Comparison of ENCODE assay signal across 1 cellular context in the genomic region with DNA sequence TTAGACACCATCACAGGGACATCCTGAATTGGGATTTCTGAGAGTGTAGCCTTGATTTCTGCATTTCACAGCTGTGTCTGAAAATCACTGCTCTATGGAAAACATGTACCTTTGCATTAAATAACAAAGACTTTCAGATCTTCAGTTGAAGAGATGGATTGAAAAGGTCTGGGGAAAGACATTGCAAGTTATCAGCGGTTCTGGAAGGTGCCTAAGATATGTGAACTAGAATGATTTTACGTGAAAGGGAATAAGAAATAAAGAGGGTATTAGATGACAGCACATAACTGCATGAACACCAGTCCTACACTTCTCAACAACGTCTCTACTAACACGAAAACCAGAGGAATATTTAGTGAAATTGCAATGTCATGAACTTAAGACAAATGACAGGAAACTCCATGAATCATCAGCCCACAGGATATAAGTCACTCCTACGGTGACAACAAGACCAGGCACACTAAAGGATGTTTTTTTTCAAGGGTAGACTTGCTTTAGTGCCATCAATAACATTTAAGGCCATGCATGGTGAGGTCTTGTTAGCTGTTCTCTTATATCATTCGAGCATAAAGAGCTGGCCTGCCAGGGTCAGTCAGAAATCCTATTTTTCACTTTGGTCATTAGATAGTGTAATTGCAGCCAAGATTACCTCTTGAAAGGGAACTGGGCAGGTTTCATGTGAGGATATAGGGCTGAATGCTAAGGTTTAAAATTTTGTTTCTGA.
TF ChIP-seq lines count a peak whose summit lies in the region.

No MANE protein-coding gene starts in this region.

TF ChIP-seq in K562, 482 proteins besides CTCF, POLR2A, EP300 and RAD21 (continued from another document and continues in another):
- TF ChIP-seq, protein P1, sequence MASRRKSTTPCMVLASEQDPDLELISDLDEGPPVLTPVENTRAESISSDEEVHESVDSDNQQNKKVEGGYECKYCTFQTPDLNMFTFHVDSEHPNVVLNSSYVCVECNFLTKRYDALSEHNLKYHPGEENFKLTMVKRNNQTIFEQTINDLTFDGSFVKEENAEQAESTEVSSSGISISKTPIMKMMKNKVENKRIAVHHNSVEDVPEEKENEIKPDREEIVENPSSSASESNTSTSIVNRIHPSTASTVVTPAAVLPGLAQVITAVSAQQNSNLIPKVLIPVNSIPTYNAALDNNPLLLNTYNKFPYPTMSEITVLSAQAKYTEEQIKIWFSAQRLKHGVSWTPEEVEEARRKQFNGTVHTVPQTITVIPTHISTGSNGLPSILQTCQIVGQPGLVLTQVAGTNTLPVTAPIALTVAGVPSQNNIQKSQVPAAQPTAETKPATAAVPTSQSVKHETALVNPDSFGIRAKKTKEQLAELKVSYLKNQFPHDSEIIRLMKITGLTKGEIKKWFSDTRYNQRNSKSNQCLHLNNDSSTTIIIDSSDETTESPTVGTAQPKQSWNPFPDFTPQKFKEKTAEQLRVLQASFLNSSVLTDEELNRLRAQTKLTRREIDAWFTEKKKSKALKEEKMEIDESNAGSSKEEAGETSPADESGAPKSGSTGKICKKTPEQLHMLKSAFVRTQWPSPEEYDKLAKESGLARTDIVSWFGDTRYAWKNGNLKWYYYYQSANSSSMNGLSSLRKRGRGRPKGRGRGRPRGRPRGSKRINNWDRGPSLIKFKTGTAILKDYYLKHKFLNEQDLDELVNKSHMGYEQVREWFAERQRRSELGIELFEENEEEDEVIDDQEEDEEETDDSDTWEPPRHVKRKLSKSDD (conservative IDR thresholded peaks at IDR 0.05; ENCODE audit: low read length) = no peak
- no peak for TF ChIP-seq TCFL5 (CRISPR knock-in tag; conservative IDR thresholded peaks at IDR 0.05)
- no peak for TF ChIP-seq ZNF696 (CRISPR knock-in tag; conservative IDR thresholded peaks at IDR 0.05)
- peak; percentile 84 for TF ChIP-seq POLR2H (tag; IDR thresholded peaks at IDR 0.05; ENCODE audit: low read depth)
- peak; percentile 69; the same call in 1 of the 2 replicates for TF ChIP-seq MYNN (IDR thresholded peaks at IDR 0.05)
- no peak for TF ChIP-seq MYNN (CRISPR knock-in tag; IDR thresholded peaks at IDR 0.05)
- peak; percentile 44; the same call in 1 of the 2 replicates for TF ChIP-seq BHLHE40 (IDR thresholded peaks at IDR 0.05; ENCODE audit: low read length)
- TF ChIP-seq ZBTB11 (CRISPR knock-in tag; IDR thresholded peaks at IDR 0.05) = peak in 1 of 3 experiments; percentile 60; a peak in 2 of 6 replicates
- TF ChIP-seq ZBED1 (IDR thresholded peaks at IDR 0.05) = no peak
- TF ChIP-seq HINFP (tag; conservative IDR thresholded peaks at IDR 0.05; ENCODE audit: low read depth) = peak; percentile 28; the same call in 1 of the 2 replicates
- TF ChIP-seq SRSF7 (optimal IDR thresholded peaks at IDR 0.05; ENCODE audit: low read depth, low read length) = no peak
- no peak for TF ChIP-seq ETS2 (tag; IDR thresholded peaks at IDR 0.05; ENCODE audit: borderline replicate concordance, poor library complexity, severe bottlenecking)
- TF ChIP-seq ZNF134 (CRISPR knock-in tag; conservative IDR thresholded peaks at IDR 0.05) = peak; percentile 19; the same call in 1 of the 2 replicates
- TF ChIP-seq OTX1 (CRISPR knock-in tag; IDR thresholded peaks at IDR 0.05) = peak; percentile 87
- TF ChIP-seq HDGF (IDR thresholded peaks at IDR 0.05) = no peak
- no peak for TF ChIP-seq NR2C2 (CRISPR knock-in tag; IDR thresholded peaks at IDR 0.05)
- TF ChIP-seq NR2C2 (tag; IDR thresholded peaks at IDR 0.05) = peak; percentile 40; the same call in 1 of the 2 replicates
- no peak for TF ChIP-seq MCM5 (IDR thresholded peaks at IDR 0.05; ENCODE audit: low read depth)
- no peak for TF ChIP-seq STAG1 (CRISPR knock-in tag; IDR thresholded peaks at IDR 0.05; ENCODE audit: borderline replicate concordance)
- no peak for TF ChIP-seq SIRT6 (IDR thresholded peaks at IDR 0.05; ENCODE audit: low read depth, low read length)
- TF ChIP-seq SREBF2 (CRISPR knock-in tag; IDR thresholded peaks at IDR 0.05) = no peak
- 0 out of 2 replicates have a peak, but pooled peaks have one; percentile 30 for TF ChIP-seq ZFP1 (CRISPR knock-in tag; IDR thresholded peaks at IDR 0.05)
- TF ChIP-seq JUN (IDR thresholded peaks at IDR 0.05; ENCODE audit: borderline replicate concordance, low read depth, low read length) = peak; percentile 96
- TF ChIP-seq JUN (CRISPR knock-in tag; IDR thresholded peaks at IDR 0.05; ENCODE audit: borderline replicate concordance) = no peak
- no peak for TF ChIP-seq MEF2A (IDR thresholded peaks at IDR 0.05; ENCODE audit: control insufficient read depth, low read depth, low read length)
- no peak for TF ChIP-seq ZNF561 (CRISPR knock-in tag; conservative IDR thresholded peaks at IDR 0.05)
- no peak for TF ChIP-seq HNRNPLL (IDR thresholded peaks at IDR 0.05; ENCODE audit: low read depth, low read length, poor library complexity, severe bottlenecking)
- peak; percentile 99 for TF ChIP-seq SMARCA4 (IDR thresholded peaks at IDR 0.05)
- TF ChIP-seq MBD2 (IDR thresholded peaks at IDR 0.05; ENCODE audit: borderline replicate concordance, low read depth) = peak; percentile 88
- TF ChIP-seq CC2D1A (IDR thresholded peaks at IDR 0.05) = peak; percentile 47; the same call in 1 of the 2 replicates
- TF ChIP-seq MCM7 (IDR thresholded peaks at IDR 0.05) = no peak
- peak; percentile 50; the same call in 1 of the 2 replicates for TF ChIP-seq PTRF (tag; IDR thresholded peaks at IDR 0.05)
- TF ChIP-seq ZNF436 (CRISPR knock-in tag; IDR thresholded peaks at IDR 0.05) = no peak
- no peak for TF ChIP-seq HDAC6 (IDR thresholded peaks at IDR 0.05; ENCODE audit: low read depth, low read length)
- TF ChIP-seq IFI16 (CRISPR knock-in tag; IDR thresholded peaks at IDR 0.05) = 0 out of 2 replicates have a peak, but pooled peaks have one; percentile 65
- no peak for TF ChIP-seq SPI1 (IDR thresholded peaks at IDR 0.05; ENCODE audit: borderline replicate concordance, low read depth, low read length)
- TF ChIP-seq TEAD1 (CRISPR knock-in tag; IDR thresholded peaks at IDR 0.05) = peak in 1 of 2 experiments; percentile 87; a peak in 1 of 4 replicates
- TF ChIP-seq KDM2B (CRISPR knock-in tag; IDR thresholded peaks at IDR 0.05) = no peak
- no peak; the same call in 1 of the 2 replicates for TF ChIP-seq ZNF76 (CRISPR knock-in tag; IDR thresholded peaks at IDR 0.05; ENCODE audit: borderline replicate concordance)
- no peak for TF ChIP-seq WHSC1 (IDR thresholded peaks at IDR 0.05; ENCODE audit: low read length)
- peak; percentile 35; the same call in 1 of the 2 replicates for TF ChIP-seq KLF6 (CRISPR knock-in tag; IDR thresholded peaks at IDR 0.05; ENCODE audit: borderline replicate concordance)
- TF ChIP-seq SRF (CRISPR knock-in tag; IDR thresholded peaks at IDR 0.05) = no peak
- TF ChIP-seq MYBL2 (IDR thresholded peaks at IDR 0.05; ENCODE audit: low read depth) = peak; percentile 49; the same call in 1 of the 2 replicates
- no peak for TF ChIP-seq MYBL2 (CRISPR knock-in tag; IDR thresholded peaks at IDR 0.05; ENCODE audit: borderline replicate concordance)
- no peak for TF ChIP-seq SMC3 (conservative IDR thresholded peaks at IDR 0.05; ENCODE audit: insufficient read depth, low read depth, low read length)
- TF ChIP-seq, protein P2, sequence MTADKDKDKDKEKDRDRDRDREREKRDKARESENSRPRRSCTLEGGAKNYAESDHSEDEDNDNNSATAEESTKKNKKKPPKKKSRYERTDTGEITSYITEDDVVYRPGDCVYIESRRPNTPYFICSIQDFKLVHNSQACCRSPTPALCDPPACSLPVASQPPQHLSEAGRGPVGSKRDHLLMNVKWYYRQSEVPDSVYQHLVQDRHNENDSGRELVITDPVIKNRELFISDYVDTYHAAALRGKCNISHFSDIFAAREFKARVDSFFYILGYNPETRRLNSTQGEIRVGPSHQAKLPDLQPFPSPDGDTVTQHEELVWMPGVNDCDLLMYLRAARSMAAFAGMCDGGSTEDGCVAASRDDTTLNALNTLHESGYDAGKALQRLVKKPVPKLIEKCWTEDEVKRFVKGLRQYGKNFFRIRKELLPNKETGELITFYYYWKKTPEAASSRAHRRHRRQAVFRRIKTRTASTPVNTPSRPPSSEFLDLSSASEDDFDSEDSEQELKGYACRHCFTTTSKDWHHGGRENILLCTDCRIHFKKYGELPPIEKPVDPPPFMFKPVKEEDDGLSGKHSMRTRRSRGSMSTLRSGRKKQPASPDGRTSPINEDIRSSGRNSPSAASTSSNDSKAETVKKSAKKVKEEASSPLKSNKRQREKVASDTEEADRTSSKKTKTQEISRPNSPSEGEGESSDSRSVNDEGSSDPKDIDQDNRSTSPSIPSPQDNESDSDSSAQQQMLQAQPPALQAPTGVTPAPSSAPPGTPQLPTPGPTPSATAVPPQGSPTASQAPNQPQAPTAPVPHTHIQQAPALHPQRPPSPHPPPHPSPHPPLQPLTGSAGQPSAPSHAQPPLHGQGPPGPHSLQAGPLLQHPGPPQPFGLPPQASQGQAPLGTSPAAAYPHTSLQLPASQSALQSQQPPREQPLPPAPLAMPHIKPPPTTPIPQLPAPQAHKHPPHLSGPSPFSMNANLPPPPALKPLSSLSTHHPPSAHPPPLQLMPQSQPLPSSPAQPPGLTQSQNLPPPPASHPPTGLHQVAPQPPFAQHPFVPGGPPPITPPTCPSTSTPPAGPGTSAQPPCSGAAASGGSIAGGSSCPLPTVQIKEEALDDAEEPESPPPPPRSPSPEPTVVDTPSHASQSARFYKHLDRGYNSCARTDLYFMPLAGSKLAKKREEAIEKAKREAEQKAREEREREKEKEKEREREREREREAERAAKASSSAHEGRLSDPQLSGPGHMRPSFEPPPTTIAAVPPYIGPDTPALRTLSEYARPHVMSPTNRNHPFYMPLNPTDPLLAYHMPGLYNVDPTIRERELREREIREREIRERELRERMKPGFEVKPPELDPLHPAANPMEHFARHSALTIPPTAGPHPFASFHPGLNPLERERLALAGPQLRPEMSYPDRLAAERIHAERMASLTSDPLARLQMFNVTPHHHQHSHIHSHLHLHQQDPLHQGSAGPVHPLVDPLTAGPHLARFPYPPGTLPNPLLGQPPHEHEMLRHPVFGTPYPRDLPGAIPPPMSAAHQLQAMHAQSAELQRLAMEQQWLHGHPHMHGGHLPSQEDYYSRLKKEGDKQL (CRISPR knock-in tag; IDR thresholded peaks at IDR 0.05; ENCODE audit: borderline replicate concordance) = no peak
- no peak for TF ChIP-seq ZBTB49 (CRISPR knock-in tag; IDR thresholded peaks at IDR 0.05; ENCODE audit: borderline replicate concordance)
- TF ChIP-seq, protein P3, sequence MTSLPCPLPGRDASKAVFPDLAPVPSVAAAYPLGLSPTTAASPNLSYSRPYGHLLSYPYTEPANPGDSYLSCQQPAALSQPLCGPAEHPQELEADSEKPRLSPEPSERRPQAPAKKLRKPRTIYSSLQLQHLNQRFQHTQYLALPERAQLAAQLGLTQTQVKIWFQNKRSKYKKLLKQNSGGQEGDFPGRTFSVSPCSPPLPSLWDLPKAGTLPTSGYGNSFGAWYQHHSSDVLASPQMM (CRISPR knock-in tag; IDR thresholded peaks at IDR 0.05) = no peak
- no peak for TF ChIP-seq GATA2 (CRISPR knock-in tag; IDR thresholded peaks at IDR 0.05)
